14 cellular contexts compared by ENCODE assay signal in genomic region chr2:27903018-27903417, GRCh38. TPM values are rescaled to one million over a fixed set of nuclear protein-coding genes. Genes with fewer than 3 reads are reported as not detected.
A peak's percentile ranks its signal among the peaks of the same experiment; 100 is the strongest.
DNase-seq lines count a peak whose midpoint lies in the region; ATAC-seq and TF ChIP-seq lines count a peak whose summit lies in the region.
"Had no signal": no experiment of that assay in that cellular context is flagged by ENCODE, and none has a peak within 500 bp of the region (broad histone marks: within the 10 kb centered on the region; RNA-seq: fewer than 3 reads in every experiment).

No MANE protein-coding gene starts in this region.

- peaks cover 40% of the 10 kb centered on the region for H3K36me3 Mint-ChIP-seq in natural killer cell treated with Interleukin-12 subunit alpha and Interleukin-12 subunit beta and Interleukin-15 and Interleukin-18, amount 100 ng/mL, for 72 hours
- no peaks in the 10 kb centered on the region for H3K36me3 Mint-ChIP-seq in natural killer cell
- H3K36me3 Mint-ChIP-seq in activated naive CD8-positive, alpha-beta T cell treated with anti-CD3 and anti-CD28 coated beads, Interleukin-2, amount 50 U/mL, for 24 hours (ENCODE audit: low read depth), result peaks cover 59% of the 10 kb centered on the region

- H3K27ac Mint-ChIP-seq in natural killer cell treated with Interleukin-12 subunit alpha and Interleukin-12 subunit beta and Interleukin-15 and Interleukin-18, amount 100 ng/mL, for 72 hours, result peak overlapping the region; percentile 75 to 83
- peak overlapping the region in 1 of 2 donors; percentile 63 for H3K27ac Mint-ChIP-seq in natural killer cell
- H3K27ac Mint-ChIP-seq in activated naive CD8-positive, alpha-beta T cell treated with anti-CD3 and anti-CD28 coated beads, Interleukin-2, amount 50 U/mL, for 24 hours, result peak overlapping the region; percentile 86
- H3K27ac Mint-ChIP-seq: H9 had no signal

- no peak for DNase-seq in natural killer cell treated with Interleukin-12 subunit alpha and Interleukin-12 subunit beta and Interleukin-15 and Interleukin-18, amount 100 ng/mL, for 72 hours (ENCODE audit: low spot score)
- DNase-seq in natural killer cell (no peak), fibroblast of mammary gland (ENCODE audit: low read depth) (peak; percentile 22), dermis blood vessel endothelial cell (no peak), KBM-7 (no peak)
- DNase-seq in activated naive CD8-positive, alpha-beta T cell treated with anti-CD3 and anti-CD28 coated beads, Interleukin-2, amount 50 U/mL, for 24 hours, result no peak
- DNase-seq: H9, MV-4-11, NCI-H1694 treated with DMSO at 0.1 percent for 48 hours, NCI-H510A treated with DMSO at 0.1 percent for 48 hours, NCI-H774 had no signal

- ATAC-seq in natural killer cell treated with Interleukin-12 subunit alpha and Interleukin-12 subunit beta and Interleukin-15 and Interleukin-18, amount 100 ng/mL, for 72 hours, result no peak
- no peak for ATAC-seq in natural killer cell
- no peak for ATAC-seq in activated naive CD8-positive, alpha-beta T cell treated with anti-CD3 and anti-CD28 coated beads, Interleukin-2, amount 50 U/mL, for 24 hours
- no peak for ATAC-seq in HG02981 (IDR thresholded peaks at IDR 0.05; ENCODE audit: unreplicated experiment)
- ATAC-seq: Right ventricle myocardium inferior had no signal

- in situ Hi-C loops in KBM-7 (cut with MboI; ENCODE audit: low pct_unique_long_range_greater_than_20kb, low sequenced_read_pairs), result no loop called here

- peak overlapping the region; percentile 69 for H3K4me3 Mint-ChIP-seq in natural killer cell treated with Interleukin-12 subunit alpha and Interleukin-12 subunit beta and Interleukin-15 and Interleukin-18, amount 100 ng/mL, for 72 hours
- no peak overlapping the region for H3K4me3 Mint-ChIP-seq in natural killer cell
- H3K4me3 Mint-ChIP-seq in activated naive CD8-positive, alpha-beta T cell treated with anti-CD3 and anti-CD28 coated beads, Interleukin-2, amount 50 U/mL, for 24 hours, result no peak overlapping the region
- H3K4me3 Mint-ChIP-seq: H9 had no signal

- intact Hi-C loops in natural killer cell (cut with micrococcal nuclease), result no loop called here

- H3K4me1 Mint-ChIP-seq in natural killer cell treated with Interleukin-12 subunit alpha and Interleukin-12 subunit beta and Interleukin-15 and Interleukin-18, amount 100 ng/mL, for 72 hours (ENCODE audit: low read depth in 2 of 2), result peaks cover 53 to 70% of the 10 kb centered on the region in 2 donors
- peaks cover 15 to 30% of the 10 kb centered on the region in 2 donors for H3K4me1 Mint-ChIP-seq in natural killer cell
- H3K4me1 Mint-ChIP-seq in activated naive CD8-positive, alpha-beta T cell treated with anti-CD3 and anti-CD28 coated beads, Interleukin-2, amount 50 U/mL, for 24 hours, result peaks cover 80% of the 10 kb centered on the region

- no peak for TF ChIP-seq CTCF in natural killer cell (IDR thresholded peaks at IDR 0.05)
- TF ChIP-seq CTCF in fibroblast of mammary gland (conservative IDR thresholded peaks at IDR 0.05; ENCODE audit: control insufficient read depth, insufficient read depth, low read depth, low read length), result no peak

- H3K27me3 Mint-ChIP-seq in natural killer cell treated with Interleukin-12 subunit alpha and Interleukin-12 subunit beta and Interleukin-15 and Interleukin-18, amount 100 ng/mL, for 72 hours, result no peaks in the 10 kb centered on the region
- no peaks in the 10 kb centered on the region for H3K27me3 Mint-ChIP-seq in natural killer cell (ENCODE audit: low read depth in 2 of 2)
- H3K27me3 Mint-ChIP-seq in activated naive CD8-positive, alpha-beta T cell treated with anti-CD3 and anti-CD28 coated beads, Interleukin-2, amount 50 U/mL, for 24 hours, result no peaks in the 10 kb centered on the region

- H3K4me3 ChIP-seq in fibroblast of mammary gland (ENCODE audit: control insufficient read depth, low read depth, low read length), result no peak overlapping the region
- H3K4me3 ChIP-seq: BLaER1 treated with 17β-estradiol and CSF1 and Interleukin-3, amounts not matched to agents 10 nM and 100 nM had no signal

- no peaks in the 10 kb centered on the region for H3K9me3 Mint-ChIP-seq in natural killer cell treated with Interleukin-12 subunit alpha and Interleukin-12 subunit beta and Interleukin-15 and Interleukin-18, amount 100 ng/mL, for 72 hours
- H3K9me3 Mint-ChIP-seq in natural killer cell, result no peaks in the 10 kb centered on the region
- peaks cover 7% of the 10 kb centered on the region for H3K9me3 Mint-ChIP-seq in activated naive CD8-positive, alpha-beta T cell treated with anti-CD3 and anti-CD28 coated beads, Interleukin-2, amount 50 U/mL, for 24 hours
- H3K9me3 Mint-ChIP-seq: H9 had no signal

RNA-seq across cellular contexts. Expression of gene BABAM2, which starts 12.5 kb away (rescaled TPM):
- 10 to 100 TPM; 53.8 to 66.6 TPM for total RNA-seq in natural killer cell treated with Interleukin-12 subunit alpha and Interleukin-12 subunit beta and Interleukin-15 and Interleukin-18, amount 100 ng/mL, for 72 hours
- total RNA-seq in natural killer cell (10 to 100 TPM; 54.6 to 66.1 (median 59.5) TPM), dermis blood vessel endothelial cell (13.6 and 17.8 TPM in 2 replicates)

RNA-seq across cellular contexts. Expression of gene RBKS, which starts 12.8 kb away (rescaled TPM):
- 1 to 10 TPM; 3.1 to 4.5 TPM for total RNA-seq in natural killer cell treated with Interleukin-12 subunit alpha and Interleukin-12 subunit beta and Interleukin-15 and Interleukin-18, amount 100 ng/mL, for 72 hours
- total RNA-seq in natural killer cell (10 to 100 TPM; 11.5 to 20.9 (median 12.8) TPM), dermis blood vessel endothelial cell (0.98 and 1.2 TPM in 2 replicates)
